Comparison of ENCODE assay signal across 9 cellular contexts in the genomic region with DNA sequence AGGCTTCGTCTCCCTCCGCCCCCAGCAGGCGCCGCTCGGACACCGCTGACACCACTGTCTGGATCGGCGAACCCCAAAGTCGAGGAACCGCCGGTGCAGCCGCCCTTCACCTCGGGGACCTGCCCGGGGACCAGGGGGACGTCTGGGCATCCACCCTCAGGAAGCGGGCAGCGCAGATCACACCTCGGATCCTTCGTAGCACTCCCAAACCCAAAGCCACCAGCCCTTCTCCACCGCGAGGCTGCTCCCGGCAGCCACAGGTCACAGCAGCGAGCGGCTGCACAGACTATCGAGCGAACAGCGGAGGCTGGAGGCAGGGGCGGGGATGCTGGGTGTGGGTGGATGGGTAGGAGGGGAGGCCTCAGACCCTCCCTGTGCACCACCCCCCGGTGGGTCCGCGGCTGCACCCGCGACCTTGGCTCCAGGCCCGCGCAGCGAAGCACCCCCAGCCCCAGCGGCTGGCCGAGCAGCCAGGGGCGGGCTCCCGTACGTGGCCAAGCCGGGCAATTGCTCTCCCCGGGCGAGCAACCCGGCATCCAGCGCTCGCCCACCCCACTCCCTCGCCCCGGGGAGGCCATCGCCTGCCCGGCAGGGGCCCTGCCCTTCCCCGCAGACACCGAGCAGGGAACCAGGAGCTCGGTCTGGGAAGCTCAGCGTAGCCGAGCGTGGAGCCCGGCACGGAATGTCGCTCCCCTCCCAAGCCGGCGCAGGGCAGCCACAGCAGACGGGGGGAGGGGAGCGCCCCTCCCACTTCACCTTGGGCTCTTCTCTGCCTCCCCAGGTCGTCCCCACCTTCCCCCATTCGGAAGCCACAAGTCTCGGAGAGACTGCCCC. TPM values are rescaled to one million over a fixed set of nuclear protein-coding genes. Genes with fewer than 3 reads are reported as not detected.
A peak's percentile ranks its signal among the peaks of the same experiment; 100 is the strongest.
DNase-seq lines count a peak whose midpoint lies in the region; FAIRE-seq and TF ChIP-seq lines count a peak whose summit lies in the region.
"Had no signal": no experiment of that assay in that cellular context is flagged by ENCODE, and none has a peak within 500 bp of the region (broad histone marks: within the 10 kb centered on the region; RNA-seq: fewer than 3 reads in every experiment).

No MANE protein-coding gene starts in this region.

- 1% methylated on average over 60 of the region's 67 CpGs for WGBS in smooth muscle cell (ENCODE audit: low lambda C conversion rate)

- H3K27me3 ChIP-seq in astrocyte (ENCODE audit: insufficient read depth, low read length) (peaks cover 31% of the 10 kb centered on the region), smooth muscle cell (ENCODE audit: low read depth) (peaks cover 5% of the 10 kb centered on the region)

- peak overlapping the region; percentile 93 for H3K4me3 Mint-ChIP-seq in astrocyte (ENCODE audit: unreplicated experiment)

- H4K20me1 ChIP-seq in astrocyte (ENCODE audit: insufficient read depth, low read length) (peaks cover 10% of the 10 kb centered on the region), smooth muscle cell (ENCODE audit: low read depth) (peaks cover 46% of the 10 kb centered on the region)

- no peak overlapping the region for H3K27ac ChIP-seq in astrocyte (ENCODE audit: low read depth, low read length)
- no peak overlapping the region for H3K27ac ChIP-seq in smooth muscle cell (ENCODE audit: low read depth)

- DNase-seq in GM12865 (ENCODE audit: low read depth), result no peak
- peak; percentile 67 for DNase-seq in NCI-H748 (lab: John Stamatoyannopoulos, UW; ENCODE audit: unreplicated experiment)
- DNase-seq in astrocyte (ENCODE audit: low read depth), result no peak
- DNase-seq in iPS-NIHi7 (ENCODE audit: extremely low spot score), result peak; percentile 64
- DNase-seq in smooth muscle cell (lab: John Stamatoyannopoulos, UW; ENCODE audit: unreplicated experiment), result peak; percentile 63
- no peak for DNase-seq in NCI-H1930 (lab: John Stamatoyannopoulos, UW)
- no peak for DNase-seq in LoVo (ENCODE audit: low spot score)
- DNase-seq in NAMALWA (ENCODE audit: low spot score), result no peak

- H3K27ac Mint-ChIP-seq in astrocyte (ENCODE audit: unreplicated experiment), result peak overlapping the region; percentile 62

- peak overlapping the region; percentile 75 for H2AFZ ChIP-seq in astrocyte (ENCODE audit: low read depth, low read length)
- H2AFZ ChIP-seq in smooth muscle cell (ENCODE audit: low read depth), result peak overlapping the region; percentile 56

- H3K4me1 ChIP-seq in astrocyte (ENCODE audit: insufficient read depth, low read length) (peaks cover 8% of the 10 kb centered on the region), smooth muscle cell (ENCODE audit: low read depth) (peaks cover 18% of the 10 kb centered on the region)

- no peaks in the 10 kb centered on the region for H3F3A ChIP-seq in smooth muscle cell (ENCODE audit: low read depth)

- H3K4me2 ChIP-seq in astrocyte (ENCODE audit: low read length) (peak overlapping the region; percentile 88), smooth muscle cell (peak overlapping the region; percentile 93)

- TF ChIP-seq CTCF in GM12865 (IDR thresholded peaks at IDR 0.05; ENCODE audit: insufficient read depth, low read depth, low read length, missing control alignments) (peak; percentile 5), astrocyte (IDR thresholded peaks at IDR 0.05; ENCODE audit: insufficient read depth, low read depth, low read length) (no peak), smooth muscle cell (IDR thresholded peaks at IDR 0.05; ENCODE audit: borderline replicate concordance, insufficient read depth, poor library complexity, severe bottlenecking) (no peak)

- H3K36me3 ChIP-seq in astrocyte (ENCODE audit: insufficient read depth, low read length), result no peaks in the 10 kb centered on the region
- no peaks in the 10 kb centered on the region for H3K36me3 ChIP-seq in smooth muscle cell (ENCODE audit: low read depth)

- FAIRE-seq in astrocyte (lab: Jason Lieb, UNC), result no peak

- peaks cover 7% of the 10 kb centered on the region for H3K4me1 Mint-ChIP-seq in astrocyte (ENCODE audit: low read depth, unreplicated experiment)

- H3K9me3 ChIP-seq in astrocyte (ENCODE audit: insufficient read depth, low read depth, low read length) (no peaks in the 10 kb centered on the region), smooth muscle cell (replicated peaks; ENCODE audit: low read depth) (no peaks in the 10 kb centered on the region)

- H3K79me2 ChIP-seq in astrocyte (ENCODE audit: insufficient read depth, low read length), result no peaks in the 10 kb centered on the region
- peaks cover 28% of the 10 kb centered on the region for H3K79me2 ChIP-seq in smooth muscle cell (ENCODE audit: low read depth)

- H3K9ac ChIP-seq in astrocyte (ENCODE audit: low read length), result peak overlapping the region; percentile 46
- H3K9ac ChIP-seq in smooth muscle cell (ENCODE audit: low read depth), result peak overlapping the region; percentile 9

- H3K4me3 ChIP-seq in GM12865 (ENCODE audit: low read depth, low read length) (no peak overlapping the region), astrocyte (ENCODE audit: insufficient read depth, low read depth, low read length) (peak overlapping the region; percentile 49), smooth muscle cell (peak overlapping the region; percentile 62)

- peaks cover 34% of the 10 kb centered on the region for H3K27me3 Mint-ChIP-seq in astrocyte (ENCODE audit: low read depth, unreplicated experiment)

- H3K9me3 Mint-ChIP-seq in astrocyte (ENCODE audit: unreplicated experiment), result no peaks in the 10 kb centered on the region

- H3K36me3 Mint-ChIP-seq in astrocyte (ENCODE audit: low read depth, unreplicated experiment), result no peaks in the 10 kb centered on the region

RNA-seq across cellular contexts. Expression of a gene that starts 1.0 kb away (rescaled TPM):
- total RNA-seq in astrocyte, result 11.2 and 12.4 TPM in 2 replicates
- 6.5 and 7.5 TPM in 2 replicates for total RNA-seq in smooth muscle cell
- polyA plus RNA-seq in smooth muscle cell, result 4.6 and 5.7 TPM in 2 replicates
- total RNA-seq: LHCN-M2 had no signal

Comparison
In these comparisons a context has a peak if more than half of its experiments do, and no peak if none do; other contexts are left out.
1. DNase-seq: peak in NCI-H748 (single experiment), iPS-NIHi7 (single experiment) and smooth muscle cell (single experiment); none in GM12865 (single experiment), astrocyte (single experiment), NCI-H1930 (0 of 2), LoVo (single experiment) and NAMALWA (single experiment).